In the genomic region with DNA sequence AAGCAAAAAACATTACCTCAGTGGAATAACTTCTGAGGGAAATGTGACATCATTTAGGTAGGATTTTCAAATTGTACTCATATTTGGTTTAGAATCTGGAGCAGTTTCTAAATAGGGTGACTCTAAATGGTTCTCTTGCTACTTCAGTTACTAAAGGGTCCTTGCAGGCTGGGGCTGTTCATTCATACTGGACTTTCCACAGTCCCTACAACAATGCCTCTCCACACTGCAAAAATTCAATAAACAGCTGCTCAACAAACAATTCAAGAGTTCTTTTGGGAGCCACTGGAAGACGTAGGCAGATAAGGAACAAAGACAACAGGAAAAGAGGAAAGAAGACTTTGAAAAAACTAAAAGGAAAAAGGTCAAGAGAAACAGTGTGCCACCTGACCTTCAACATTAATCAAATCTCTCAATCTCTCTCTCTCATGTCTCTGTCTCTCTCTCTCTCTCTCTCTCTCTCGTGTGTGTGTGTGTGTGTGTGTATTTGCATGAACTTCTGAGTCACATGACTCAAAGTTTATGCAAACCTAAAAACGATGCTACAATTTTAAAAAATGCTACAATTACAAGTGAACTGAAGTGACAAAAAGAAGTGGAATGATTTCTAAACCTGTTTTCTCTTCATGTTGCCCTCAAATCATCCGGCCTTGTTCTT, we compare ENCODE assay signal across 24 cellular contexts. TPM values are rescaled to one million over a fixed set of nuclear protein-coding genes. Genes with fewer than 3 reads are reported as not detected.
A peak's percentile ranks its signal among the peaks of the same experiment; 100 is the strongest.
DNase-seq lines count a peak whose midpoint lies in the region; ATAC-seq and TF ChIP-seq lines count a peak whose summit lies in the region.
"Had no signal": no experiment of that assay in that cellular context is flagged by ENCODE, and none has a peak within 500 bp of the region (broad histone marks: within the 10 kb centered on the region; RNA-seq: fewer than 3 reads in every experiment).

No MANE protein-coding gene starts in this region.

- H3K27ac ChIP-seq in IMR-90 (ENCODE audit: insufficient read depth, low read length) (no peak overlapping the region), ascending aorta (peak overlapping the region; percentile 24 to 51)
- H3K27ac ChIP-seq: esophagus muscularis mucosa, KMS-11, ovary, right atrium auricular region had no signal

- no peak overlapping the region for H3K14ac ChIP-seq in IMR-90 (replicated peaks; ENCODE audit: low read depth, low read length)

- H4K91ac ChIP-seq in IMR-90 (ENCODE audit: insufficient read depth, low read depth, low read length) = no peak overlapping the region

- dilution Hi-C loops in IMR-90 (cut with HindIII; ENCODE audit: low sequenced_read_pairs, unreplicated experiment) = no loop called here

- no peak overlapping the region for H2AK9ac ChIP-seq in IMR-90 (replicated peaks; ENCODE audit: low read depth, low read length, poor library complexity)

- in situ Hi-C loops in IMR-90 (cut with MboI; ENCODE audit: low sequenced_read_pairs) = no loop called here

- no peaks in the 10 kb centered on the region for H3K9me3 Mint-ChIP-seq in activated CD4-positive, alpha-beta T cell treated with anti-CD3 and anti-CD28 coated beads, Interleukin-2, amount 10 ng/mL, durations not matched to agents 24 days and 14 days
- H3K9me3 Mint-ChIP-seq in activated CD4-positive, alpha-beta T cell treated with anti-CD3 and anti-CD28 coated beads, Interleukin-2, amount 10 ng/mL, durations not matched to agents 7 days and 5 days = no peaks in the 10 kb centered on the region
- H3K9me3 Mint-ChIP-seq in naive thymus-derived CD8-positive, alpha-beta T cell = no peaks in the 10 kb centered on the region
- H3K9me3 Mint-ChIP-seq: naive B cell, WTC11 had no signal

- no peak overlapping the region for H2BK15ac ChIP-seq in IMR-90 (ENCODE audit: low read depth, low read length)

- H3K9me3 ChIP-seq in IMR-90 (ENCODE audit: control insufficient read depth, insufficient read depth, low read length) (no peaks in the 10 kb centered on the region), ascending aorta (no peaks in the 10 kb centered on the region)
- H3K9me3 ChIP-seq: esophagus muscularis mucosa, ovary, right atrium auricular region, spleen had no signal

- no peak for DNase-seq in activated CD4-positive, alpha-beta T cell treated with anti-CD3 and anti-CD28 coated beads, Interleukin-2, amount 10 ng/mL, durations not matched to agents 24 days and 14 days
- DNase-seq in activated CD4-positive, alpha-beta T cell treated with anti-CD3 and anti-CD28 coated beads, Interleukin-2, amount 10 ng/mL, durations not matched to agents 7 days and 5 days = no peak
- DNase-seq in IMR-90 = no peak
- no peak for DNase-seq in ascending aorta (ENCODE audit: low spot score in 2 of 2)
- DNase-seq in naive thymus-derived CD8-positive, alpha-beta T cell = no peak
- DNase-seq in NOMO-1 treated with dmso at 0.1 percent for 144 hours (lab: John Stamatoyannopoulos, UW; ENCODE audit: unreplicated experiment) = no peak
- no peak for DNase-seq in middle frontal gyrus (ENCODE audit: extremely low spot score, low spot score)
- DNase-seq in NCI-H187 (lab: John Stamatoyannopoulos, UW) = no peak
- DNase-seq: activated CD8-positive, alpha-beta memory T cell treated with anti-CD3 and anti-CD28 coated beads, Interleukin-2, amount 10 ng/mL, durations not matched to agents 7 days and 5 days; activated effector memory CD4-positive, alpha-beta T cell treated with anti-CD3 and anti-CD28 coated beads, Interleukin-2, amount 50 U/mL, for 16 hours; anterior cingulate cortex; Calu3; kidney glomerular epithelial cell; mammary epithelial cell; naive B cell; NCI-H1694 treated with DMSO at 0.1 percent for 48 hours; NCI-H526 treated with DMSO at 0.1 percent for 48 hours; ovary; spleen had no signal

- no peak overlapping the region for H3K56ac ChIP-seq in IMR-90 (ENCODE audit: extremely low read depth, insufficient read depth, low read length)

- H3K9me1 ChIP-seq in IMR-90 (ENCODE audit: insufficient read depth, low read length) = no peaks in the 10 kb centered on the region

- H3K18ac ChIP-seq in IMR-90 (ENCODE audit: low read depth, low read length) = no peak overlapping the region

- TF ChIP-seq RAD21 in IMR-90 (IDR thresholded peaks at IDR 0.05; ENCODE audit: low read length) = no peak

- no peak overlapping the region for H2AK5ac ChIP-seq in IMR-90 (ENCODE audit: low read depth, low read length)

- no peak overlapping the region for H3K9ac ChIP-seq in IMR-90 (ENCODE audit: low read depth, low read length)
- H3K9ac ChIP-seq: KMS-11 had no signal

- ATAC-seq in IMR-90 (ENCODE audit: low read depth) = no peak
- ATAC-seq in naive thymus-derived CD8-positive, alpha-beta T cell = no peak
- ATAC-seq: activated CD8-positive, alpha-beta memory T cell treated with anti-CD3 and anti-CD28 coated beads, Interleukin-2, amount 10 ng/mL, durations not matched to agents 7 days and 5 days; WTC11 had no signal

- H3K36me3 ChIP-seq in IMR-90 (ENCODE audit: control insufficient read depth, insufficient read depth, low read length) = peaks cover 17% of the 10 kb centered on the region
- peaks cover 42 to 60% of the 10 kb centered on the region in 2 donors for H3K36me3 ChIP-seq in ascending aorta
- H3K36me3 ChIP-seq: ovary had no signal

- no peak overlapping the region for H3K4me3 Mint-ChIP-seq in activated CD4-positive, alpha-beta T cell treated with anti-CD3 and anti-CD28 coated beads, Interleukin-2, amount 10 ng/mL, durations not matched to agents 24 days and 14 days
- no peak overlapping the region for H3K4me3 Mint-ChIP-seq in activated CD4-positive, alpha-beta T cell treated with anti-CD3 and anti-CD28 coated beads, Interleukin-2, amount 10 ng/mL, durations not matched to agents 7 days and 5 days
- no peak overlapping the region for H3K4me3 Mint-ChIP-seq in naive thymus-derived CD8-positive, alpha-beta T cell
- H3K4me3 Mint-ChIP-seq: activated CD8-positive, alpha-beta memory T cell treated with anti-CD3 and anti-CD28 coated beads, Interleukin-2, amount 10 ng/mL, durations not matched to agents 7 days and 5 days; naive B cell; WTC11 had no signal

- POLR2A ChIA-PET in activated CD4-positive, alpha-beta T cell treated with anti-CD3 and anti-CD28 coated beads, Interleukin-2, amount 10 ng/mL, durations not matched to agents 7 days and 5 days (lab: Charles Lee) = no interaction called here
- POLR2A ChIA-PET in IMR-90 (lab: Charles Lee; ENCODE audit: unreplicated experiment) = no interaction called here
- POLR2A ChIA-PET in naive thymus-derived CD8-positive, alpha-beta T cell (lab: Charles Lee) = interaction anchor here (0.7 to 1.5 kb wide), 3 partner anchors 8 to 15 kb away, joined by 5 to 6 read pairs (median 5); a partner anchor contains a TSS

- no peak overlapping the region for H2BK120ac ChIP-seq in IMR-90 (ENCODE audit: low read depth, low read length)

- WGBS in IMR-90 (ENCODE audit: extremely low coverage in 2 of 2, insufficient read length in 1 of 2), 2 experiments = no CpG with 5 or more reads among the region's 4 CpGs

- CTCF ChIA-PET in activated CD4-positive, alpha-beta T cell treated with anti-CD3 and anti-CD28 coated beads, Interleukin-2, amount 10 ng/mL, durations not matched to agents 7 days and 5 days (lab: Charles Lee) = interaction anchor here (10.1 kb wide), 1 partner anchor 14 kb away, joined by 69 read pairs; a partner anchor contains a TSS
- CTCF ChIA-PET in IMR-90 (lab: Yijun Ruan, JAX) = interaction anchor here (1.3 kb wide), 1 partner anchor 15 kb away, joined by 3 read pairs; a partner anchor contains a TSS

- H2BK20ac ChIP-seq in IMR-90 (ENCODE audit: low read depth, low read length) = no peak overlapping the region

- H4K20me1 ChIP-seq in IMR-90 (ENCODE audit: insufficient read depth, low read length) = no peaks in the 10 kb centered on the region

- H2BK5ac ChIP-seq in IMR-90 (ENCODE audit: low read depth, low read length, poor library complexity, severe bottlenecking) = no peak overlapping the region

- no TSS peak for BruUV-seq in IMR-90 (replicated peaks; lab: Mats Ljungman, UMichigan)

- H2AFZ ChIP-seq in IMR-90 (replicated peaks; ENCODE audit: low read length, poor library complexity) = no peak overlapping the region

- peaks cover 3 to 12% of the 10 kb centered on the region in 2 experiments; a peak in 3 of 4 replicates for H3K79me1 ChIP-seq in IMR-90 (ENCODE audit: low read depth in 1 of 2, low read length in 2 of 2)

- H3K4me3 ChIP-seq in IMR-90 (ENCODE audit: insufficient read depth, low read depth, low read length) = no peak overlapping the region
- H3K4me3 ChIP-seq in ascending aorta = no peak overlapping the region
- H3K4me3 ChIP-seq: esophagus muscularis mucosa, ovary, right atrium auricular region, SK-N-MC, spleen had no signal

- H4K8ac ChIP-seq in IMR-90 (ENCODE audit: low read depth in 2 of 2, low read length in 2 of 2) = no peak overlapping the region

- no peak overlapping the region for H3K4ac ChIP-seq in IMR-90 (ENCODE audit: low read depth, low read length)

- peaks cover 12% of the 10 kb centered on the region for H3K4me1 Mint-ChIP-seq in activated CD4-positive, alpha-beta T cell treated with anti-CD3 and anti-CD28 coated beads, Interleukin-2, amount 10 ng/mL, durations not matched to agents 24 days and 14 days
- H3K4me1 Mint-ChIP-seq in activated CD4-positive, alpha-beta T cell treated with anti-CD3 and anti-CD28 coated beads, Interleukin-2, amount 10 ng/mL, durations not matched to agents 7 days and 5 days = peaks cover 11% of the 10 kb centered on the region
- H3K4me1 Mint-ChIP-seq in naive thymus-derived CD8-positive, alpha-beta T cell = peaks cover 5 to 8% (median 6%) of the 10 kb centered on the region in 4 donors

- H3K4me2 ChIP-seq in IMR-90 (ENCODE audit: low read depth, low read length) = no peak overlapping the region
- H3K4me2 ChIP-seq: KMS-11 had no signal

- intact Hi-C loops in activated CD4-positive, alpha-beta T cell treated with anti-CD3 and anti-CD28 coated beads, Interleukin-2, amount 10 ng/mL, durations not matched to agents 24 days and 14 days (cut with micrococcal nuclease) = loop anchor here (5.0 kb wide), 1 partner anchor 78 kb away; no protein-coding TSS in a partner anchor
- intact Hi-C loops in IMR-90 (cut with micrococcal nuclease) = loop anchor here (5.0 to 10.0 kb wide), 2 partner anchors 38 to 165 kb away; no protein-coding TSS in a partner anchor
- intact Hi-C loops in ascending aorta (cut with DNase I) = no loop called here

- 0 out of 2 replicates have a peak overlapping the region, but pooled peaks have one; percentile 42 for H3K23ac ChIP-seq in IMR-90 (ENCODE audit: low read depth, low read length)

- peak overlapping the region; percentile 71 for H3K27ac Mint-ChIP-seq in activated CD4-positive, alpha-beta T cell treated with anti-CD3 and anti-CD28 coated beads, Interleukin-2, amount 10 ng/mL, durations not matched to agents 24 days and 14 days
- no peak overlapping the region for H3K27ac Mint-ChIP-seq in activated CD4-positive, alpha-beta T cell treated with anti-CD3 and anti-CD28 coated beads, Interleukin-2, amount 10 ng/mL, durations not matched to agents 7 days and 5 days
- peak overlapping the region in 9 of 10 donors; percentile 26 to 75 (median 59) for H3K27ac Mint-ChIP-seq in naive thymus-derived CD8-positive, alpha-beta T cell
- H3K27ac Mint-ChIP-seq: activated CD8-positive, alpha-beta memory T cell treated with anti-CD3 and anti-CD28 coated beads, Interleukin-2, amount 10 ng/mL, durations not matched to agents 7 days and 5 days; WTC11 had no signal

- TF ChIP-seq POLR2A in IMR-90 (IDR thresholded peaks at IDR 0.05; ENCODE audit: low read depth, low read length) = no peak

- H3K4me1 ChIP-seq in IMR-90 (ENCODE audit: control insufficient read depth, insufficient read depth, low read length) (no peaks in the 10 kb centered on the region), ascending aorta (peaks cover 0 to 5% of the 10 kb centered on the region in 2 donors)
- H3K4me1 ChIP-seq: right atrium auricular region had no signal

- no peaks in the 10 kb centered on the region for H3K27me3 Mint-ChIP-seq in activated CD4-positive, alpha-beta T cell treated with anti-CD3 and anti-CD28 coated beads, Interleukin-2, amount 10 ng/mL, durations not matched to agents 24 days and 14 days
- H3K27me3 Mint-ChIP-seq in activated CD4-positive, alpha-beta T cell treated with anti-CD3 and anti-CD28 coated beads, Interleukin-2, amount 10 ng/mL, durations not matched to agents 7 days and 5 days = no peaks in the 10 kb centered on the region
- no peaks in the 10 kb centered on the region for H3K27me3 Mint-ChIP-seq in naive thymus-derived CD8-positive, alpha-beta T cell
- H3K27me3 Mint-ChIP-seq: activated CD8-positive, alpha-beta memory T cell treated with anti-CD3 and anti-CD28 coated beads, Interleukin-2, amount 10 ng/mL, durations not matched to agents 7 days and 5 days; naive B cell had no signal

- peaks cover 67% of the 10 kb centered on the region for H3K36me3 Mint-ChIP-seq in activated CD4-positive, alpha-beta T cell treated with anti-CD3 and anti-CD28 coated beads, Interleukin-2, amount 10 ng/mL, durations not matched to agents 24 days and 14 days (ENCODE audit: low read depth)
- H3K36me3 Mint-ChIP-seq in activated CD4-positive, alpha-beta T cell treated with anti-CD3 and anti-CD28 coated beads, Interleukin-2, amount 10 ng/mL, durations not matched to agents 7 days and 5 days (ENCODE audit: low read depth) = peaks cover 62% of the 10 kb centered on the region
- peaks cover 0 to 80% (median 26%) of the 10 kb centered on the region in 3 donors for H3K36me3 Mint-ChIP-seq in naive thymus-derived CD8-positive, alpha-beta T cell

- H3K27me3 ChIP-seq in IMR-90 (ENCODE audit: control insufficient read depth, insufficient read depth, low read length) = no peaks in the 10 kb centered on the region
- no peaks in the 10 kb centered on the region for H3K27me3 ChIP-seq in ascending aorta
- H3K27me3 ChIP-seq: esophagus muscularis mucosa, ovary, right atrium auricular region, spleen had no signal

- no peak overlapping the region for H4K5ac ChIP-seq in IMR-90 (ENCODE audit: low read depth, low read length)

- TF ChIP-seq CTCF in IMR-90 (conservative IDR thresholded peaks at IDR 0.05; ENCODE audit: low read depth, low read length) (no peak), ascending aorta (IDR thresholded peaks at IDR 0.05) (no peak)

RNA-seq across cellular contexts. Expression of a gene that starts 14.5 kb away (rescaled TPM):
- 103 and 104 TPM in 2 replicates for total RNA-seq in activated CD4-positive, alpha-beta T cell treated with anti-CD3 and anti-CD28 coated beads, Interleukin-2, amount 10 ng/mL, durations not matched to agents 24 days and 14 days
- 10 to 100 TPM; 53.5 to 57.7 TPM for total RNA-seq in activated CD4-positive, alpha-beta T cell treated with anti-CD3 and anti-CD28 coated beads, Interleukin-2, amount 10 ng/mL, durations not matched to agents 7 days and 5 days
- total RNA-seq in IMR-90 (2012; rRNA removed) = 21.3 and 60.8 TPM in 2 replicates
- polyA plus RNA-seq in IMR-90 (2012; rRNA removed) = 33.4 and 34.5 TPM in 2 replicates
- 36.6 and 39.1 TPM in 2 replicates for polyA plus RNA-seq in IMR-90 (2012; cell fraction: cytosol; rRNA removed)
- polyA plus RNA-seq in IMR-90 (2012; cell fraction: nucleus; rRNA removed; ENCODE audit: low replicate concordance) = 16.3 and 34.0 TPM in 2 replicates
- total RNA-seq in ascending aorta = 32.2 TPM
- total RNA-seq in naive thymus-derived CD8-positive, alpha-beta T cell = 10 to 100 TPM; 74.8 to 75.9 TPM
- polyA plus RNA-seq in naive thymus-derived CD8-positive, alpha-beta T cell = 100 to 1,000 TPM; 109 to 142 (median 139) TPM

RNA-seq across cellular contexts. Expression of a gene that starts 55.2 kb away (rescaled TPM):
- 8.1 and 8.4 TPM in 2 replicates for total RNA-seq in activated CD4-positive, alpha-beta T cell treated with anti-CD3 and anti-CD28 coated beads, Interleukin-2, amount 10 ng/mL, durations not matched to agents 24 days and 14 days
- total RNA-seq in activated CD4-positive, alpha-beta T cell treated with anti-CD3 and anti-CD28 coated beads, Interleukin-2, amount 10 ng/mL, durations not matched to agents 7 days and 5 days = 10 to 100 TPM; 14.3 to 19.4 TPM
- total RNA-seq in IMR-90 (2012; rRNA removed) (5.0 and 5.2 TPM in 2 replicates), ascending aorta (3.0 TPM)
- polyA plus RNA-seq in IMR-90 (2012; rRNA removed) = 4.6 and 4.7 TPM in 2 replicates
- polyA plus RNA-seq in IMR-90 (2012; cell fraction: cytosol; rRNA removed) = 2.8 TPM in 2 replicates
- polyA plus RNA-seq in IMR-90 (2012; cell fraction: nucleus; rRNA removed; ENCODE audit: low replicate concordance) = 7.5 and 18.8 TPM in 2 replicates
- 10 to 100 TPM; 23.0 to 24.4 TPM for total RNA-seq in naive thymus-derived CD8-positive, alpha-beta T cell
- polyA plus RNA-seq in naive thymus-derived CD8-positive, alpha-beta T cell = 10 to 100 TPM in 1 of 3 donors, 1 to 10 TPM in 2; 8.7 to 13.0 (median 9.8) TPM
